Comparison of ENCODE assay signal across 18 cellular contexts in the genomic region with DNA sequence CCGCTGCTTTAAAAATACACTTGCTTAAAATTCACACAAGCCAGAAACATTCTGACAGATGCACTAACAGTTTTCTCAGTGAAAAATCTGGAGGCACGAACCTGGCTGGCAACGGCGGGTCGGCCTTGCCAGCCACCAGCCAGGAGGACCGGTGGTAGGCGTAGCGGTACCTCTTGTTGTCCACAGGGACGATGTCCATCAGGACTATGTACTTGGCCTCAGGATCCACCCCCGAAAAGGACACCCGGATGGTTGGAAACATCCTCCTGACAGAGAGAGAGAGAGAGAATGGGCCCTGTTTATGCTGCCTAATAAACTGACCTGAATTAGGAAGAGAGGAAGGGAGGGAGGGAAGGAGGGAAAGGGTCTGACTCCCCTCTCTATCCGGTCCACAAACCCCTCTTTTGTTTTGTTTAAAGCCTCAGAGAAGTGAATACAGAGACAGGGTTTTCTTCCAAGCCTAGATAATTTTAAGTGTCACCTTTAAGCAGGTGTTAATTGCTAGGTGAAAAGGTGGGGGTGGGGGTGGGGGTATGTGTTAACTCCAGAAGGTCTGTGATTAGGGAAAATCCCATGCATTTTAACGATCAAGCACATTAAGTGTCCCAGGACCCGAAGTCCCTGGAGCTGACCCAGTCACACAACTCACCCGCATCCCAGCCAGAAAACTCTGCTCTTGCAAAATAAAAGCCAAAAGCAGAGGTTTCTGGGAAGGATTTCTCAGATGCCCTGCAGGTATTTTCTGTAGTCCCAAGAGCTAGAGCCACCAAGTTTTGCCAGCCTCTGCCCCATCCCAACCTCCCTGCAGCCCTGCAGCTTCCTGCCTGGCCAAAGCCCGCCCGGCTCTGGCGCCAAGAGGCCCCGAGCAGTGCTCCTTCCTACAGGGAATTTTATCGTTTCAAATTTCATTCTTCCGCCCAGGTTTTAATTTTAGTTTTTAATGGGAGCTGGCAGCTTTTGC. TPM values are rescaled to one million over a fixed set of nuclear protein-coding genes. Genes with fewer than 3 reads are reported as not detected.
DNase-seq lines count a peak whose midpoint lies in the region; ATAC-seq and TF ChIP-seq lines count a peak whose summit lies in the region.
"Had no signal": no experiment of that assay in that cellular context is flagged by ENCODE, and none has a peak within 500 bp of the region (broad histone marks: within the 10 kb centered on the region; RNA-seq: fewer than 3 reads in every experiment).

No MANE protein-coding gene starts in this region.

- peak overlapping the region; percentile 18 to 96 (median 92) for H3K27ac ChIP-seq in heart right ventricle
- H3K27ac ChIP-seq in mesodermal cell (ENCODE audit: low read depth, low read length, severe bottlenecking): no peak overlapping the region
- no peak overlapping the region for H3K27ac ChIP-seq in tibial artery
- H3K27ac ChIP-seq in MM.1S (ENCODE audit: low read length): no peak overlapping the region
- H3K27ac ChIP-seq: suprapubic skin had no signal

- no peak overlapping the region for H2AFZ ChIP-seq in MM.1S (ENCODE audit: low read length)

- ATAC-seq in heart right ventricle (peak in 6 of 8 donors; percentile 9 to 45 (median 32)), GM19452 (IDR thresholded peaks at IDR 0.05; ENCODE audit: unreplicated experiment) (no peak)
- ATAC-seq: activated CD8-positive, alpha-beta T cell treated with anti-CD3 and anti-CD28 coated beads, Interleukin-2, amount 10 ng/mL, durations not matched to agents 7 days and 5 days; activated naive CD8-positive, alpha-beta T cell treated with anti-CD3 and anti-CD28 coated beads, Interleukin-2, amount 50 U/mL, for 24 hours; effector memory CD8-positive, alpha-beta T cell; T-helper 17 cell had no signal

- WGBS in heart right ventricle, 2 donors: 13 to 14% methylated on average over 21 of the region's 21 CpGs
- 9 to 12% methylated on average over 12 to 17 of the region's 21 CpGs for WGBS in mesodermal cell (ENCODE audit: insufficient coverage in 2 of 2), 2 experiments

- DNase-seq in GM10266 (ENCODE audit: extremely low spot score) (peak; percentile 1), NT2/D1 (ENCODE audit: low read depth, low spot score) (no peak), heart right ventricle (peak in 1 of 2 donors; percentile 34), tibial artery (no peak), MM.1S (no peak)
- no peak for DNase-seq in activated CD4-positive, alpha-beta T cell treated with anti-CD3 and anti-CD28 coated beads, Interleukin-2, amount 50 U/mL, for 4 hours
- DNase-seq: activated CD8-positive, alpha-beta T cell treated with anti-CD3 and anti-CD28 coated beads, Interleukin-2, amount 10 ng/mL, durations not matched to agents 7 days and 5 days; activated naive CD8-positive, alpha-beta T cell treated with anti-CD3 and anti-CD28 coated beads, Interleukin-2, amount 50 U/mL, for 24 hours; Caco-2; caudate nucleus; effector memory CD8-positive, alpha-beta T cell; HCEC 1CT; MV-4-11; NCI-H748 treated with DMSO at 0.1 percent for 48 hours; T-helper 17 cell had no signal

- H3K9me2 ChIP-seq in MM.1S (replicated peaks; ENCODE audit: insufficient read depth, low read length): no peaks in the 10 kb centered on the region

- H3K27me3 ChIP-seq in NT2/D1 (ENCODE audit: insufficient read depth, insufficient read length) (peaks cover 79% of the 10 kb centered on the region), heart right ventricle (peaks cover 0 to 87% (median 30%) of the 10 kb centered on the region in 7 donors), tibial artery (peaks cover 0 to 69% of the 10 kb centered on the region in 2 donors), MM.1S (replicated peaks; ENCODE audit: insufficient read depth, low read length) (no peaks in the 10 kb centered on the region)

- no peaks in the 10 kb centered on the region for H3F3A ChIP-seq in MM.1S (ENCODE audit: insufficient read depth, low read length)

- intact Hi-C loops in heart right ventricle (cut with DNase I): no loop called here
- intact Hi-C loops in tibial artery (cut with DNase I; ENCODE audit: low total_unique reads): no loop called here

- H3K4me1 ChIP-seq in NT2/D1 (ENCODE audit: insufficient read depth, insufficient read length) (no peaks in the 10 kb centered on the region), heart right ventricle (peaks cover 0 to 52% (median 20%) of the 10 kb centered on the region in 9 donors), mesodermal cell (ENCODE audit: control insufficient read depth, insufficient read depth, low read length, poor library complexity, severe bottlenecking) (peaks cover 22% of the 10 kb centered on the region), tibial artery (peaks cover 0 to 10% (median 7%) of the 10 kb centered on the region in 4 donors), MM.1S (ENCODE audit: low read length) (no peaks in the 10 kb centered on the region)
- H3K4me1 ChIP-seq: Caco-2 had no signal

- H3K4me3 ChIP-seq in NT2/D1 (ENCODE audit: insufficient read length, low read depth) (peak overlapping the region; percentile 13), heart right ventricle (peak overlapping the region in 9 of 10 donors; percentile 52 to 86 (median 82)), mesodermal cell (ENCODE audit: extremely low read depth, insufficient read depth, low read length, poor library complexity, severe bottlenecking) (peak overlapping the region; percentile 65), tibial artery (no peak overlapping the region), MM.1S (ENCODE audit: low read length) (no peak overlapping the region)
- H3K4me3 ChIP-seq: suprapubic skin had no signal

- H3K9ac ChIP-seq in NT2/D1 (ENCODE audit: insufficient read length, low read depth) (no peak overlapping the region), MM.1S (ENCODE audit: low read length) (no peak overlapping the region)

- H3K4me2 ChIP-seq in MM.1S (ENCODE audit: low read depth, low read length): no peak overlapping the region

- TF ChIP-seq CTCF in GM10266 (IDR thresholded peaks at IDR 0.05; ENCODE audit: control insufficient read depth, insufficient read depth, low read depth, missing control alignments) (no peak), heart right ventricle (IDR thresholded peaks at IDR 0.05) (no peak), tibial artery (IDR thresholded peaks at IDR 0.05) (no peak), MM.1S (IDR thresholded peaks at IDR 0.05; ENCODE audit: low read length) (no peak)

- no peaks in the 10 kb centered on the region for H3K36me3 ChIP-seq in NT2/D1 (ENCODE audit: insufficient read depth, insufficient read length, low read length)
- peaks cover 0 to 28% (median 0%) of the 10 kb centered on the region in 9 donors for H3K36me3 ChIP-seq in heart right ventricle
- peaks cover 16% of the 10 kb centered on the region for H3K36me3 ChIP-seq in mesodermal cell (ENCODE audit: control insufficient read depth, insufficient read depth, low read length)
- no peaks in the 10 kb centered on the region for H3K36me3 ChIP-seq in tibial artery
- no peaks in the 10 kb centered on the region for H3K36me3 ChIP-seq in MM.1S (replicated peaks; ENCODE audit: insufficient read depth, low read length)
- H3K36me3 ChIP-seq: suprapubic skin had no signal

- no peaks in the 10 kb centered on the region for H4K20me1 ChIP-seq in MM.1S (ENCODE audit: insufficient read depth, low read length)

- H3K9me3 ChIP-seq in NT2/D1 (ENCODE audit: insufficient read depth, low read length) (no peaks in the 10 kb centered on the region), heart right ventricle (no peaks in the 10 kb centered on the region), mesodermal cell (ENCODE audit: control insufficient read depth, low read length) (no peaks in the 10 kb centered on the region), tibial artery (no peaks in the 10 kb centered on the region), MM.1S (replicated peaks; ENCODE audit: insufficient read depth, low read length) (no peaks in the 10 kb centered on the region)
- H3K9me3 ChIP-seq: Caco-2, suprapubic skin had no signal

- no peaks in the 10 kb centered on the region for H3K79me2 ChIP-seq in MM.1S (ENCODE audit: low read length)

RNA-seq across cellular contexts. Expression of gene TBX20, which starts 5.0 kb away (rescaled TPM):
- 100 to 1,000 TPM in 8 of 10 donors, 10 to 100 TPM in 2; 94.6 to 186 (median 114) TPM for total RNA-seq in heart right ventricle
- 1 to 10 TPM; 3.5 to 5.4 TPM for polyA plus RNA-seq in heart right ventricle
- 18.8 TPM for polyA plus RNA-seq in mesodermal cell (2013, experiment 1 of 2)
- 20.6 TPM for polyA plus RNA-seq in mesodermal cell (2013, experiment 2 of 2)
- total RNA-seq: activated CD8-positive, alpha-beta T cell treated with anti-CD3 and anti-CD28 coated beads, Interleukin-2, amount 10 ng/mL, durations not matched to agents 7 days and 5 days; suprapubic skin; T-helper 17 cell had no signal

Comparison
In these comparisons a context has a peak if more than half of its experiments do, and no peak if none do; other contexts are left out.
1. H3K4me3 ChIP-seq: peak in NT2/D1 (single experiment), heart right ventricle (9 of 10) and mesodermal cell (single experiment); none in tibial artery (0 of 2) and MM.1S (single experiment).
2. H3K27ac ChIP-seq: peak in heart right ventricle (10 of 10); none in mesodermal cell (single experiment), tibial artery (0 of 2) and MM.1S (single experiment).